15 cellular contexts compared by ENCODE assay signal in genomic region chr20:17721802-17722486, GRCh38. TPM values are rescaled to one million over a fixed set of nuclear protein-coding genes. Genes with fewer than 3 reads are reported as not detected.
A peak's percentile ranks its signal among the peaks of the same experiment; 100 is the strongest.
DNase-seq lines count a peak whose midpoint lies in the region; ATAC-seq and TF ChIP-seq lines count a peak whose summit lies in the region.
"Had no signal": no experiment of that assay in that cellular context is flagged by ENCODE, and none has a peak within 500 bp of the region (broad histone marks: within the 10 kb centered on the region; RNA-seq: fewer than 3 reads in every experiment).

No MANE protein-coding gene starts in this region.

- no peak overlapping the region for H3K9ac ChIP-seq in mammary epithelial cell (ENCODE audit: insufficient read depth, low read length)
- H3K9ac ChIP-seq: BLaER1 had no signal

- H3K4me3 Mint-ChIP-seq in MCF 10A (ENCODE audit: unreplicated experiment), result no peak overlapping the region

- in situ Hi-C loops in mammary epithelial cell (cut with MboI; ENCODE audit: low sequenced_read_pairs in 2 of 2), result no loop called here
- in situ Hi-C loops in transverse colon (cut with MboI; ENCODE audit: low pct_ligation_motif_present in 1 of 4, low pct_unique_long_range_greater_than_20kb in 1 of 4, low sequenced_read_pairs in 3 of 4), result no loop called here

- H3K36me3 ChIP-seq in mammary epithelial cell (ENCODE audit: insufficient read depth, low read length), result no peaks in the 10 kb centered on the region
- no peaks in the 10 kb centered on the region for H3K36me3 ChIP-seq in OCI-LY7 (ENCODE audit: insufficient read depth, low read length)
- H3K36me3 ChIP-seq in transverse colon, result no peaks in the 10 kb centered on the region
- H3K36me3 ChIP-seq: BLaER1, neutrophil, vagina had no signal

- intact Hi-C loops in MCF 10A (cut with micrococcal nuclease) (no loop called here), mammary epithelial cell (cut with micrococcal nuclease) (no loop called here), OCI-LY7 (cut with micrococcal nuclease; ENCODE audit: unreplicated experiment) (no loop called here), transverse colon (cut with DNase I; ENCODE audit: low total_unique reads) (no loop called here)

- no peak overlapping the region for H3K4me3 ChIP-seq in mammary epithelial cell (replicated peaks in 1 of 3; ENCODE audit: insufficient read depth in 1 of 3, low read depth in 2 of 3, low read length in 3 of 3)
- no peak overlapping the region for H3K4me3 ChIP-seq in OCI-LY7 (ENCODE audit: low read depth, low read length, poor library complexity, severe bottlenecking)
- no peak overlapping the region for H3K4me3 ChIP-seq in fibroblast of pulmonary artery (replicated peaks; ENCODE audit: low read depth, low read length)
- H3K4me3 ChIP-seq in transverse colon, result no peak overlapping the region
- H3K4me3 ChIP-seq: BLaER1, vagina had no signal

- peaks cover 19% of the 10 kb centered on the region for H3K27me3 Mint-ChIP-seq in MCF 10A (ENCODE audit: insufficient read depth, unreplicated experiment)

- H3K27ac ChIP-seq in mammary epithelial cell (ENCODE audit: insufficient read depth, low read depth, low read length) (no peak overlapping the region), OCI-LY7 (ENCODE audit: low read depth, low read length, poor library complexity, severe bottlenecking) (no peak overlapping the region), transverse colon (peak overlapping the region in 2 of 4 donors; percentile 46 to 53)
- H3K27ac ChIP-seq: BLaER1, neutrophil, vagina had no signal

- H2AFZ ChIP-seq in mammary epithelial cell (ENCODE audit: low read depth, low read length) (no peak overlapping the region), OCI-LY7 (ENCODE audit: low read length) (no peak overlapping the region)

- BruUV-seq in MCF 10A (replicated peaks; lab: Mats Ljungman, UMichigan) (no TSS peak), mammary epithelial cell (replicated peaks; lab: Mats Ljungman, UMichigan) (no TSS peak), OCI-LY7 (replicated peaks; lab: Mats Ljungman, UMichigan) (no TSS peak)

- DNase-seq in MCF 10A (ENCODE audit: unreplicated experiment) (peak; percentile 8), mammary epithelial cell (no peak), OCI-LY7 (ENCODE audit: low spot score) (peak; percentile 25), fibroblast of pulmonary artery (ENCODE audit: low read depth) (peak; percentile 7), transverse colon (peak; percentile 30), mesenteric fat pad (ENCODE audit: low spot score) (no peak)
- DNase-seq: NCI-H146; NK-92 treated with Interleukin-12 subunit alpha and Interleukin-12 subunit beta, amount 100 ng/mL, for 24 hours; T-helper 9 cell had no signal

- TF ChIP-seq CTCF in MCF 10A (IDR thresholded peaks at IDR 0.05; ENCODE audit: unreplicated experiment), result peak; percentile 15
- TF ChIP-seq CTCF in mammary epithelial cell (conservative IDR thresholded peaks at IDR 0.05 in 1 of 2, IDR thresholded peaks at IDR 0.05 in 1 of 2; ENCODE audit: extremely low read depth in 1 of 2, insufficient read depth in 1 of 2, low read depth in 1 of 2, low read length in 2 of 2), result peak in 1 of 2 donors; percentile 12
- TF ChIP-seq CTCF in OCI-LY7 (conservative IDR thresholded peaks at IDR 0.05; ENCODE audit: low read length), result peak; percentile 50
- TF ChIP-seq CTCF in fibroblast of pulmonary artery (IDR thresholded peaks at IDR 0.05; ENCODE audit: low read length, missing control alignments), result peak; percentile 24
- peak in 2 of 5 experiments; percentile 10 to 42 for TF ChIP-seq CTCF in transverse colon (IDR thresholded peaks at IDR 0.05)

- no peaks in the 10 kb centered on the region for H3K4me1 Mint-ChIP-seq in MCF 10A (ENCODE audit: insufficient read depth, unreplicated experiment)

- CTCF ChIA-PET in MCF 10A (lab: Yijun Ruan, JAX), result interaction anchor here (0.5 kb wide), 1 partner anchor 218 kb away, joined by 3 read pairs; no protein-coding TSS in a partner anchor
- CTCF ChIA-PET in mammary epithelial cell (lab: Charles Lee; ENCODE audit: low non-redundant PET), result no interaction called here
- CTCF ChIA-PET in OCI-LY7 (lab: Charles Lee; ENCODE audit: unreplicated experiment), result interaction anchor here (0.5 kb wide), 1 partner anchor 21 kb away, joined by 3 read pairs; no protein-coding TSS in a partner anchor

- H3K4me1 ChIP-seq in mammary epithelial cell (ENCODE audit: insufficient read depth, low read length) (no peaks in the 10 kb centered on the region), OCI-LY7 (ENCODE audit: insufficient read depth, low read length, poor library complexity, severe bottlenecking) (no peaks in the 10 kb centered on the region), transverse colon (peaks cover 0 to 6% (median 3%) of the 10 kb centered on the region in 4 donors)
- H3K4me1 ChIP-seq: vagina had no signal

- POLR2A ChIA-PET in MCF 10A (lab: Yijun Ruan, JAX) (interaction anchor here (0.7 kb wide), 1 partner anchor 489 kb away, joined by 3 read pairs; no protein-coding TSS in a partner anchor), OCI-LY7 (lab: Charles Lee) (interaction anchor here (0.5 kb wide), 2 partner anchors 30 to 273 kb away, joined by 3 to 4 read pairs; no protein-coding TSS in a partner anchor)

- H3K79me2 ChIP-seq in mammary epithelial cell (ENCODE audit: insufficient read depth, low read length) (no peaks in the 10 kb centered on the region), OCI-LY7 (ENCODE audit: insufficient read depth, low read depth, low read length) (no peaks in the 10 kb centered on the region)

- TF ChIP-seq EP300 in transverse colon (IDR thresholded peaks at IDR 0.05; ENCODE audit: low read depth), result no peak

- ATAC-seq in GM21717 (IDR thresholded peaks at IDR 0.05; ENCODE audit: unreplicated experiment) (no peak), HG02884 (IDR thresholded peaks at IDR 0.05; ENCODE audit: unreplicated experiment) (no peak)

- no peak overlapping the region for H3K4me2 ChIP-seq in mammary epithelial cell (ENCODE audit: insufficient read depth, low read depth, low read length)
- H3K4me2 ChIP-seq in OCI-LY7 (ENCODE audit: low read length), result no peak overlapping the region
- H3K4me2 ChIP-seq: BLaER1 had no signal

- H4K20me1 ChIP-seq in mammary epithelial cell (ENCODE audit: insufficient read depth, low read length) (no peaks in the 10 kb centered on the region), OCI-LY7 (ENCODE audit: insufficient read depth, low read length) (no peaks in the 10 kb centered on the region)
- H4K20me1 ChIP-seq: BLaER1 had no signal

- TF ChIP-seq POLR2A in transverse colon (IDR thresholded peaks at IDR 0.05), result no peak

- H3K27ac Mint-ChIP-seq in MCF 10A (ENCODE audit: low read depth, unreplicated experiment), result no peak overlapping the region

- WGBS in mammary epithelial cell (ENCODE audit: low coverage, missing lambda C conversion rate), result 61% methylated on average over 6 of the region's 6 CpGs
- 45 to 67% methylated on average over 1 to 6 of the region's 6 CpGs for WGBS in transverse colon (ENCODE audit: low coverage in 1 of 2), 2 donors

- H3K9me3 Mint-ChIP-seq in MCF 10A (ENCODE audit: unreplicated experiment), result no peaks in the 10 kb centered on the region

- no peaks in the 10 kb centered on the region for H3K9me3 ChIP-seq in mammary epithelial cell (replicated peaks; ENCODE audit: insufficient read depth, low read length)
- H3K9me3 ChIP-seq in OCI-LY7 (ENCODE audit: low read length), result no peaks in the 10 kb centered on the region
- no peaks in the 10 kb centered on the region for H3K9me3 ChIP-seq in transverse colon
- H3K9me3 ChIP-seq: BLaER1, neutrophil, vagina had no signal

- no peaks in the 10 kb centered on the region for H3K36me3 Mint-ChIP-seq in MCF 10A (ENCODE audit: insufficient read depth, unreplicated experiment)

- no peaks in the 10 kb centered on the region for H3K27me3 ChIP-seq in mammary epithelial cell (ENCODE audit: insufficient read depth, low read length)
- no peaks in the 10 kb centered on the region for H3K27me3 ChIP-seq in transverse colon
- H3K27me3 ChIP-seq: BLaER1, vagina had no signal

- no peaks in the 10 kb centered on the region for H3K9me2 ChIP-seq in OCI-LY7 (ENCODE audit: insufficient read depth, low read length)

- dilution Hi-C loops in mammary epithelial cell (cut with HindIII; ENCODE audit: low sequenced_read_pairs), result no loop called here

RNA-seq across cellular contexts. Expression of gene BANF2, which starts 22.2 kb away (rescaled TPM):
- total RNA-seq in MCF 10A (2022) (not detected in 2 replicates), mammary epithelial cell (not detected), OCI-LY7 (2022) (not detected in 2 replicates), transverse colon (not detected), mesenteric fat pad (not detected)
- polyA plus RNA-seq in mammary epithelial cell, result not detected
- polyA minus RNA-seq in mammary epithelial cell, result not detected
- total RNA-seq in OCI-LY7 (2014; rRNA removed; shearing (Covaris generic)), result not detected in 2 replicates
- total RNA-seq: lower leg skin, vagina had no signal

RNA-seq across cellular contexts. Expression of gene RRBP1, which starts 39.9 kb away (rescaled TPM):
- total RNA-seq in MCF 10A (2022), result 203 and 244 TPM in 2 replicates
- 100 to 1,000 TPM in 1 of 2 donors, 10 to 100 TPM in 1; 85.2 to 230 TPM for total RNA-seq in mammary epithelial cell
- 82.9 TPM for polyA plus RNA-seq in mammary epithelial cell
- 145 TPM for polyA minus RNA-seq in mammary epithelial cell
- 13.6 and 16.8 TPM in 2 replicates for total RNA-seq in OCI-LY7 (2014; rRNA removed; shearing (Covaris generic))
- 41.2 and 46.3 TPM in 2 replicates for total RNA-seq in OCI-LY7 (2022)
- total RNA-seq in transverse colon, result 100 to 1,000 TPM; 219 to 403 (median 288) TPM
- total RNA-seq in mesenteric fat pad, result 170 TPM

Comparison
In these comparisons a context has a peak if more than half of its experiments do, and no peak if none do; other contexts are left out.
1. DNase-seq: peak in MCF 10A (single experiment), OCI-LY7 (single experiment), fibroblast of pulmonary artery (single experiment) and transverse colon (single experiment); none in mammary epithelial cell (single experiment) and mesenteric fat pad (single experiment).